Comparison of ENCODE assay signal across 11 cellular contexts in genomic region chr5:10524376-10525123, GRCh38. TPM values are rescaled to one million over a fixed set of nuclear protein-coding genes. Genes with fewer than 3 reads are reported as not detected.
DNase-seq lines count a peak whose midpoint lies in the region; ATAC-seq, FAIRE-seq and TF ChIP-seq lines count a peak whose summit lies in the region.
"Had no signal": no experiment of that assay in that cellular context is flagged by ENCODE, and none has a peak within 500 bp of the region (broad histone marks: within the 10 kb centered on the region; RNA-seq: fewer than 3 reads in every experiment).

No MANE protein-coding gene starts in this region.

- peak; percentile 98 for DNase-seq in GM23248
- DNase-seq in RCC 7860 (ENCODE audit: low spot score) = peak; percentile 64
- DNase-seq in fibroblast of pulmonary artery (ENCODE audit: low read depth) = peak; percentile 50
- DNase-seq in progenitor cell of endocrine pancreas (ENCODE audit: low spot score, unreplicated experiment) = no peak
- DNase-seq in SKM-1 treated with dmso at 0.1 percent for 144 hours (lab: John Stamatoyannopoulos, UW; ENCODE audit: unreplicated experiment) = no peak
- DNase-seq in left cardiac atrium = no peak
- DNase-seq in HuH-7.5 (ENCODE audit: low spot score) = no peak
- DNase-seq: activated CD4-positive, CD25-positive, alpha-beta regulatory T cell; NCI-H510A had no signal

- peak overlapping the region; percentile 43 for H3K4me3 ChIP-seq in GM23248
- H3K4me3 ChIP-seq in fibroblast of pulmonary artery (replicated peaks; ENCODE audit: low read depth, low read length) = no peak overlapping the region
- H3K4me3 ChIP-seq in skeletal muscle satellite cell (ENCODE audit: low read length) = no peak overlapping the region

- H3K4me3 Mint-ChIP-seq in progenitor cell of endocrine pancreas (ENCODE audit: low read depth) = no peak overlapping the region

- H3K4me1 Mint-ChIP-seq in progenitor cell of endocrine pancreas (ENCODE audit: low read depth) = peaks cover 4% of the 10 kb centered on the region

- H3K79me2 ChIP-seq in GM23248 (ENCODE audit: insufficient read depth) = no peaks in the 10 kb centered on the region
- H3K79me2 ChIP-seq: parathyroid adenoma had no signal

- peak overlapping the region; percentile 84 for H3K27ac ChIP-seq in GM23248
- H3K27ac ChIP-seq: parathyroid adenoma had no signal

- 2 to 3% methylated on average over 19 of the region's 19 CpGs for WGBS in GM23248 (ENCODE audit: low coverage in 1 of 2, low lambda C conversion rate in 2 of 2, missing lambda C conversion rate in 2 of 2), 2 experiments

- no peaks in the 10 kb centered on the region for H3K27me3 ChIP-seq in GM23248 (replicated peaks; ENCODE audit: insufficient read depth)
- H3K27me3 ChIP-seq in skeletal muscle satellite cell (ENCODE audit: control insufficient read depth, insufficient read depth, low read length) = no peaks in the 10 kb centered on the region

- peaks cover 45% of the 10 kb centered on the region for H3F3A ChIP-seq in GM23248 (ENCODE audit: insufficient read depth)

- intact Hi-C loops in left cardiac atrium (cut with DNase I) = no loop called here

- ATAC-seq in left cardiac atrium = no peak

- TF ChIP-seq CTCF in fibroblast of pulmonary artery (IDR thresholded peaks at IDR 0.05; ENCODE audit: low read length, missing control alignments) (no peak), progenitor cell of endocrine pancreas (IDR thresholded peaks at IDR 0.05; ENCODE audit: unreplicated experiment) (no peak)

- peak overlapping the region; percentile 49; the same call in 1 of the 2 replicates for H2AFZ ChIP-seq in GM23248
- H2AFZ ChIP-seq: parathyroid adenoma had no signal

- no peak for FAIRE-seq in RCC 7860 (lab: Jason Lieb, UNC)

- no peaks in the 10 kb centered on the region for H3K9me2 ChIP-seq in GM23248 (ENCODE audit: insufficient read depth)

- H3K36me3 ChIP-seq in GM23248 (ENCODE audit: low read depth) (no peaks in the 10 kb centered on the region), skeletal muscle satellite cell (ENCODE audit: insufficient read depth, low read length) (no peaks in the 10 kb centered on the region)

- H3K27ac Mint-ChIP-seq in progenitor cell of endocrine pancreas = no peak overlapping the region

- H3K4me1 ChIP-seq in GM23248 (ENCODE audit: insufficient read depth) = peaks cover 41% of the 10 kb centered on the region
- H3K4me1 ChIP-seq in skeletal muscle satellite cell (ENCODE audit: control insufficient read depth, insufficient read depth, low read length) = peaks cover 10% of the 10 kb centered on the region
- H3K4me1 ChIP-seq: parathyroid adenoma had no signal

- H3K4me2 ChIP-seq in GM23248 (ENCODE audit: unreplicated experiment) (peak overlapping the region; percentile 76), skeletal muscle satellite cell (ENCODE audit: low read length) (peak overlapping the region; percentile 27)

- H3K9ac ChIP-seq in GM23248 (peak overlapping the region; percentile 63), skeletal muscle satellite cell (ENCODE audit: low read depth, low read length) (no peak overlapping the region)
- H3K9ac ChIP-seq: parathyroid adenoma had no signal

- H3K27me3 Mint-ChIP-seq in progenitor cell of endocrine pancreas = peaks cover 10% of the 10 kb centered on the region

- peaks cover 7% of the 10 kb centered on the region for H3K9me3 Mint-ChIP-seq in progenitor cell of endocrine pancreas (ENCODE audit: low read depth)

- H4K20me1 ChIP-seq in GM23248 (ENCODE audit: insufficient read depth) = no peaks in the 10 kb centered on the region

- in situ Hi-C loops in GM23248 (cut with MboI) = no loop called here

- H3K9me3 ChIP-seq in GM23248 (ENCODE audit: low read depth) (no peaks in the 10 kb centered on the region), skeletal muscle satellite cell (replicated peaks; ENCODE audit: low read length) (no peaks in the 10 kb centered on the region)

- H3K36me3 Mint-ChIP-seq in progenitor cell of endocrine pancreas (ENCODE audit: insufficient read depth) = no peaks in the 10 kb centered on the region

RNA-seq across cellular contexts. Expression of gene ANKRD33B, which starts 39.3 kb away (rescaled TPM):
- 1.5 and 2.4 TPM in 2 replicates for total RNA-seq in GM23248 (2014; rRNA removed; shearing (Covaris generic))
- 0.57 and 0.71 TPM in 2 replicates for polyA plus RNA-seq in GM23248 (2016; fragmentation: Nextera tagmentation; extraction: Ambion mirVana)
- 0.87 and 1.0 TPM in 2 replicates for total RNA-seq in skeletal muscle satellite cell (2012; rRNA removed)
- total RNA-seq in progenitor cell of endocrine pancreas (2.1 and 3.3 TPM in 2 replicates), left cardiac atrium (1 to 10 TPM; 2.0 to 4.8 TPM)

Comparison
In these comparisons a context has a peak if more than half of its experiments do, and no peak if none do; other contexts are left out.
1. DNase-seq: peak in GM23248 (single experiment), RCC 7860 (single experiment) and fibroblast of pulmonary artery (single experiment); none in progenitor cell of endocrine pancreas (single experiment), SKM-1 treated with dmso at 0.1 percent for 144 hours (single experiment), left cardiac atrium (single experiment) and HuH-7.5 (single experiment).